Comparison of ENCODE assay signal across 1 cellular context in the genomic region with DNA sequence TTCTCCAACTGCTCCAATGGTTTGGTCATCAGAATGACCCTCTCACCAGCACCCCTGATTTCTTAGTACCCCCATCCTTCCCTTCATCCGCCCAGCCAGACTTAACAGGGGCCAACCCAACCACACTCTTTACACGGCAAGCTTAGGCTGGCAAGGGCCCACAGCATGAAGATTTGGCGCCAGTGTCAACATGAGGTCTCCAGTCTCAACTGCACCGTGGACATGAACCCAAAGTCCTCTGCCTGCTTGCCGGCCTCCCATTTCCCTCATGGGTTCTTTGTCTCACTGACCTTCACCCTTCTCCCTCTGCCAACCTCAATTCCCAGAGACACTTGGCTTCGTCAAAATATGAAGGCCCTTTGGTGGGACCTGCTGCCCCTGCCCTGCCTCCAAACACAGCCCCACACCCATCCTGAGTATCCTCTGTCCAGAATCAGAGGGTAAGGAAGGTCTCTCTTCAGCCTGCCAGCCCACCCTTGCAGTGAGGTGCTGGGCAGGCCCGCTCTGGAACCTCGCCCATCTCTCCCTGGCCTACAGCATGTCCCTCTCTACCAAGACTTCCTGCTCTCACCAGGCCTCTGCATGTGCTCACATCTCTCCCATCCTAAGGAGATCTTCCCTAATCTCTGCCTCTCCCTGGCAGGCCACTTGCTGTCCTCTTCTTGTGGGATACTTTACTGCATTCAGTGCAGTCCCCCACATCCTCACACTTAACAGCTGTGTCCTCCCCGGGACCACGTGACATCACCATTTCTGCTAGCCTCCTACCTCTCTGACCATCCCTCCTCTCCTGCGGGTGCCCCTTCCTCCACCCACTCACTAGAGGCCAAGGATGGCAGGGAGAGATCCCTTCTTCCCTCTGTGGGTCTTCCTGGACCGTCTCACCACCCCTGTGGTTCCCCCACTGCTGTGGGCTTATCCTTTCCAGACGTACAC.
TF ChIP-seq lines count a peak whose summit lies in the region.

No MANE protein-coding gene starts in this region.

TF ChIP-seq in WTC11, 78 proteins besides CTCF, POLR2A, EP300 and RAD21 (continued from another document):
- no peak for TF ChIP-seq AFF4 (CRISPR knock-in tag; IDR thresholded peaks at IDR 0.05; ENCODE audit: borderline replicate concordance)
- no peak for TF ChIP-seq ZNF263 (CRISPR knock-in tag; IDR thresholded peaks at IDR 0.05; ENCODE audit: low read depth)
